8 cellular contexts compared by ENCODE assay signal in genomic region chr12:20646239-20646827, GRCh38. TPM values are rescaled to one million over a fixed set of nuclear protein-coding genes. Genes with fewer than 3 reads are reported as not detected.
DNase-seq lines count a peak whose midpoint lies in the region; ATAC-seq, FAIRE-seq and TF ChIP-seq lines count a peak whose summit lies in the region.

No MANE protein-coding gene starts in this region.

- no peak for TF ChIP-seq POLR2A in vagina (IDR thresholded peaks at IDR 0.05)

- H3K27ac ChIP-seq in astrocyte (ENCODE audit: low read depth, low read length) (no peak overlapping the region), keratinocyte (ENCODE audit: control insufficient read depth, insufficient read depth, low read length) (no peak overlapping the region), vagina (no peak overlapping the region)

- H3K27me3 Mint-ChIP-seq in activated CD8-positive, alpha-beta T cell treated with anti-CD3 and anti-CD28 coated beads for 36 hours = no peaks in the 10 kb centered on the region
- H3K27me3 Mint-ChIP-seq in activated CD8-positive, alpha-beta T cell treated with anti-CD3 and anti-CD28 coated beads, Interleukin-2, amount 10 ng/mL, durations not matched to agents 7 days and 5 days (ENCODE audit: low read depth) = no peaks in the 10 kb centered on the region
- H3K27me3 Mint-ChIP-seq in astrocyte (ENCODE audit: low read depth, unreplicated experiment) = no peaks in the 10 kb centered on the region

- H3K9ac ChIP-seq in astrocyte (ENCODE audit: low read length) = no peak overlapping the region
- no peak overlapping the region for H3K9ac ChIP-seq in keratinocyte (ENCODE audit: control insufficient read depth, extremely low read depth, insufficient read depth, low read length)

- H3K27ac Mint-ChIP-seq in activated CD8-positive, alpha-beta T cell treated with anti-CD3 and anti-CD28 coated beads for 36 hours = no peak overlapping the region
- H3K27ac Mint-ChIP-seq in activated CD8-positive, alpha-beta T cell treated with anti-CD3 and anti-CD28 coated beads, Interleukin-2, amount 10 ng/mL, durations not matched to agents 7 days and 5 days = no peak overlapping the region
- H3K27ac Mint-ChIP-seq in astrocyte (ENCODE audit: unreplicated experiment) = no peak overlapping the region

- intact Hi-C loops in activated CD8-positive, alpha-beta T cell treated with anti-CD3 and anti-CD28 coated beads for 36 hours (cut with micrococcal nuclease) = loop anchor here (10.0 kb wide), 1 partner anchor 518 kb away; no protein-coding TSS in a partner anchor
- intact Hi-C loops in vagina (cut with DNase I) = no loop called here

- H3K36me3 ChIP-seq in astrocyte (ENCODE audit: insufficient read depth, low read length) (no peaks in the 10 kb centered on the region), keratinocyte (ENCODE audit: control insufficient read depth in 2 of 2, extremely low read depth in 1 of 2, insufficient read depth in 2 of 2, low read length in 2 of 2) (no peaks in the 10 kb centered on the region), vagina (no peaks in the 10 kb centered on the region)

- H4K20me1 ChIP-seq in astrocyte (ENCODE audit: insufficient read depth, low read length) (no peaks in the 10 kb centered on the region), keratinocyte (ENCODE audit: control insufficient read depth, extremely low read depth, insufficient read depth, low read length) (no peaks in the 10 kb centered on the region)

- no peaks in the 10 kb centered on the region for H3K9me3 Mint-ChIP-seq in activated CD8-positive, alpha-beta T cell treated with anti-CD3 and anti-CD28 coated beads for 36 hours
- no peaks in the 10 kb centered on the region for H3K9me3 Mint-ChIP-seq in activated CD8-positive, alpha-beta T cell treated with anti-CD3 and anti-CD28 coated beads, Interleukin-2, amount 10 ng/mL, durations not matched to agents 7 days and 5 days (ENCODE audit: insufficient read depth)
- no peaks in the 10 kb centered on the region for H3K9me3 Mint-ChIP-seq in astrocyte (ENCODE audit: unreplicated experiment)

- peak; percentile 54 for TF ChIP-seq CTCF in activated CD8-positive, alpha-beta T cell treated with anti-CD3 and anti-CD28 coated beads for 36 hours (IDR thresholded peaks at IDR 0.05)
- peak; percentile 70 for TF ChIP-seq CTCF in astrocyte (IDR thresholded peaks at IDR 0.05; ENCODE audit: insufficient read depth, low read depth, low read length)
- peak in 2 of 3 experiments; percentile 5 to 40 for TF ChIP-seq CTCF in keratinocyte (optimal IDR thresholded peaks at IDR 0.05 in 1 of 3, IDR thresholded peaks at IDR 0.05 in 1 of 3, conservative IDR thresholded peaks at IDR 0.05 in 1 of 3; ENCODE audit: extremely low read depth in 1 of 3, insufficient read depth in 2 of 3, low read length in 3 of 3)
- peak in 1 of 3 experiments; percentile 19 for TF ChIP-seq CTCF in vagina (IDR thresholded peaks at IDR 0.05)

- no peak overlapping the region for H2AFZ ChIP-seq in astrocyte (ENCODE audit: low read depth, low read length)
- H2AFZ ChIP-seq in keratinocyte (ENCODE audit: control insufficient read depth, low read length) = no peak overlapping the region

- H3K4me1 ChIP-seq in astrocyte (ENCODE audit: insufficient read depth, low read length) = no peaks in the 10 kb centered on the region
- no peaks in the 10 kb centered on the region for H3K4me1 ChIP-seq in keratinocyte (ENCODE audit: control insufficient read depth, extremely low read depth, insufficient read depth, low read length)
- no peaks in the 10 kb centered on the region for H3K4me1 ChIP-seq in vagina

- no peaks in the 10 kb centered on the region for H3K36me3 Mint-ChIP-seq in activated CD8-positive, alpha-beta T cell treated with anti-CD3 and anti-CD28 coated beads for 36 hours (ENCODE audit: low read depth)
- H3K36me3 Mint-ChIP-seq in activated CD8-positive, alpha-beta T cell treated with anti-CD3 and anti-CD28 coated beads, Interleukin-2, amount 10 ng/mL, durations not matched to agents 7 days and 5 days (ENCODE audit: low read depth) = no peaks in the 10 kb centered on the region
- no peaks in the 10 kb centered on the region for H3K36me3 Mint-ChIP-seq in astrocyte (ENCODE audit: low read depth, unreplicated experiment)

- POLR2A ChIA-PET in activated CD8-positive, alpha-beta T cell treated with anti-CD3 and anti-CD28 coated beads for 36 hours (lab: Charles Lee) = no interaction called here
- POLR2A ChIA-PET in activated CD8-positive, alpha-beta T cell treated with anti-CD3 and anti-CD28 coated beads, Interleukin-2, amount 10 ng/mL, durations not matched to agents 7 days and 5 days (lab: Charles Lee) = no interaction called here

- no peak overlapping the region for H3K4me3 ChIP-seq in astrocyte (ENCODE audit: insufficient read depth, low read depth, low read length)
- H3K4me3 ChIP-seq in keratinocyte (ENCODE audit: control insufficient read depth in 2 of 3, extremely low read depth in 1 of 3, insufficient read depth in 2 of 3, low read depth in 1 of 3, low read length in 3 of 3) = no peak overlapping the region
- H3K4me3 ChIP-seq in vagina = no peak overlapping the region

- H3K27me3 ChIP-seq in astrocyte (ENCODE audit: insufficient read depth, low read length) (no peaks in the 10 kb centered on the region), keratinocyte (ENCODE audit: control insufficient read depth, extremely low read depth, insufficient read depth, low read length) (no peaks in the 10 kb centered on the region), vagina (no peaks in the 10 kb centered on the region)

- no peak overlapping the region for H3K4me2 ChIP-seq in astrocyte (ENCODE audit: low read length)
- no peak overlapping the region for H3K4me2 ChIP-seq in keratinocyte (ENCODE audit: control insufficient read depth, extremely low read depth, insufficient read depth, low read depth, low read length)

- ATAC-seq in activated CD8-positive, alpha-beta T cell treated with anti-CD3 and anti-CD28 coated beads for 36 hours = no peak
- no peak for ATAC-seq in activated CD8-positive, alpha-beta T cell treated with anti-CD3 and anti-CD28 coated beads, Interleukin-2, amount 10 ng/mL, durations not matched to agents 7 days and 5 days
- ATAC-seq in HG03039 (IDR thresholded peaks at IDR 0.05; ENCODE audit: unreplicated experiment) = no peak

- CTCF ChIA-PET in activated CD8-positive, alpha-beta T cell treated with anti-CD3 and anti-CD28 coated beads for 36 hours (lab: Charles Lee) = no interaction called here
- CTCF ChIA-PET in activated CD8-positive, alpha-beta T cell treated with anti-CD3 and anti-CD28 coated beads, Interleukin-2, amount 10 ng/mL, durations not matched to agents 7 days and 5 days (lab: Charles Lee) = no interaction called here

- H3K9me3 ChIP-seq in astrocyte (ENCODE audit: insufficient read depth, low read depth, low read length) = no peaks in the 10 kb centered on the region
- H3K9me3 ChIP-seq in keratinocyte (ENCODE audit: control insufficient read depth, low read depth, low read length) = no peaks in the 10 kb centered on the region
- H3K9me3 ChIP-seq in vagina = no peaks in the 10 kb centered on the region

- no peaks in the 10 kb centered on the region for H3K9me1 ChIP-seq in keratinocyte (ENCODE audit: control insufficient read depth, extremely low read depth, insufficient read depth, low read length)

- no peaks in the 10 kb centered on the region for H3K4me1 Mint-ChIP-seq in activated CD8-positive, alpha-beta T cell treated with anti-CD3 and anti-CD28 coated beads for 36 hours (ENCODE audit: low read depth)
- H3K4me1 Mint-ChIP-seq in activated CD8-positive, alpha-beta T cell treated with anti-CD3 and anti-CD28 coated beads, Interleukin-2, amount 10 ng/mL, durations not matched to agents 7 days and 5 days (ENCODE audit: low read depth) = no peaks in the 10 kb centered on the region
- H3K4me1 Mint-ChIP-seq in astrocyte (ENCODE audit: low read depth, unreplicated experiment) = no peaks in the 10 kb centered on the region

- H3K79me2 ChIP-seq in astrocyte (ENCODE audit: insufficient read depth, low read length) = no peaks in the 10 kb centered on the region
- H3K79me2 ChIP-seq in keratinocyte (ENCODE audit: control insufficient read depth, insufficient read depth, low read length) = no peaks in the 10 kb centered on the region

- dilution Hi-C loops in keratinocyte (cut with MboI; ENCODE audit: extremely low pct_ligation_motif_present, low sequenced_read_pairs) = no loop called here

- H3K4me3 Mint-ChIP-seq in activated CD8-positive, alpha-beta T cell treated with anti-CD3 and anti-CD28 coated beads for 36 hours = no peak overlapping the region
- no peak overlapping the region for H3K4me3 Mint-ChIP-seq in activated CD8-positive, alpha-beta T cell treated with anti-CD3 and anti-CD28 coated beads, Interleukin-2, amount 10 ng/mL, durations not matched to agents 7 days and 5 days
- H3K4me3 Mint-ChIP-seq in astrocyte (ENCODE audit: unreplicated experiment) = no peak overlapping the region

- no peak for DNase-seq in activated CD8-positive, alpha-beta T cell treated with anti-CD3 and anti-CD28 coated beads for 36 hours
- no peak for DNase-seq in activated CD8-positive, alpha-beta T cell treated with anti-CD3 and anti-CD28 coated beads, Interleukin-2, amount 10 ng/mL, durations not matched to agents 7 days and 5 days
- DNase-seq in NCI-H1417 treated with DMSO at 0.1 percent for 48 hours (lab: John Stamatoyannopoulos, UW) (peak; percentile 24), astrocyte (ENCODE audit: low read depth) (peak; percentile 41), keratinocyte (ENCODE audit: low read depth, low spot score) (no peak), vagina (ENCODE audit: extremely low spot score in 2 of 2) (no peak), mucosa of gallbladder (ENCODE audit: low spot score) (no peak)

- FAIRE-seq in astrocyte (lab: Jason Lieb, UNC) (peak; percentile 83), keratinocyte (lab: Jason Lieb, UNC) (peak; percentile 62)

RNA-seq across cellular contexts. Expression of gene SLCO1C1, which starts 48.8 kb away (rescaled TPM):
- not detected for total RNA-seq in activated CD8-positive, alpha-beta T cell treated with anti-CD3 and anti-CD28 coated beads for 36 hours
- total RNA-seq in activated CD8-positive, alpha-beta T cell treated with anti-CD3 and anti-CD28 coated beads, Interleukin-2, amount 10 ng/mL, durations not matched to agents 7 days and 5 days = not detected
- total RNA-seq in astrocyte (not detected in 2 replicates), vagina (not detected), mucosa of gallbladder (0.09 TPM)
- not detected in 3 replicates for polyA plus RNA-seq in keratinocyte
- not detected for polyA plus RNA-seq in keratinocyte (2011; ENCODE audit: low read depth)
- polyA plus RNA-seq in keratinocyte (2011; cell fraction: cytosol; rRNA removed) = not detected in 2 replicates
- not detected in 2 replicates for polyA plus RNA-seq in keratinocyte (2011; cell fraction: nucleus; rRNA removed)
- polyA plus RNA-seq in keratinocyte (2012; ENCODE audit: low replicate concordance) = not detected in 2 replicates
- not detected in 3 replicates for polyA minus RNA-seq in keratinocyte
- not detected for polyA minus RNA-seq in keratinocyte (2011; cell fraction: cytosol; rRNA and poly(A)+ RNA removed)
- not detected in 2 replicates for polyA minus RNA-seq in keratinocyte (2011; cell fraction: nucleus; rRNA and poly(A)+ RNA removed)

Comparison
In these comparisons a context has a peak if more than half of its experiments do, and no peak if none do; other contexts are left out.
1. DNase-seq: peak in NCI-H1417 treated with DMSO at 0.1 percent for 48 hours (single experiment) and astrocyte (single experiment); none in activated CD8-positive, alpha-beta T cell treated with anti-CD3 and anti-CD28 coated beads for 36 hours (single experiment), activated CD8-positive, alpha-beta T cell treated with anti-CD3 and anti-CD28 coated beads, Interleukin-2, amount 10 ng/mL, durations not matched to agents 7 days and 5 days (single experiment), keratinocyte (single experiment), vagina (0 of 2) and mucosa of gallbladder (single experiment).